Comparison of ENCODE assay signal across 8 cellular contexts in the genomic region with DNA sequence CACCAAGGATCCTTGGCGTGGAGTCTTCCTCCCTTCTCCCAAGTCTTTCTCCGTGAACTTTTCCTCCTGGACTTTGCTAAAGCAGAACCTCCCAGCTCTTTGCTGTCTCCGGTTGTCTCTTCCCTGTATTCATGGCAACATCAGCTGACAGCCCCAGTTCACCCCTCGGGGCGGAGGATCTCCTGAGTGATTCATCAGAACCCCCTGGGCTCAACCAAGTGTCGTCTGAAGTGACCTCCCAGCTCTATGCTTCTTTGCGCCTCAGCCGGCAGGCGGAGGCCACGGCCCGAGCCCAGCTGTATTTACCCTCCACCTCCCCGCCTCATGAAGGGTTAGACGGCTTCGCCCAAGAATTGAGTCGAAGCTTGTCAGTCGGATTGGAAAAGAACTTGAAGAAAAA. TPM values are rescaled to one million over a fixed set of nuclear protein-coding genes. Genes with fewer than 3 reads are reported as not detected.
DNase-seq lines count a peak whose midpoint lies in the region; ATAC-seq, FAIRE-seq and TF ChIP-seq lines count a peak whose summit lies in the region.

No MANE protein-coding gene starts in this region.

- peak overlapping the region; percentile 95 for H3K4me3 Mint-ChIP-seq in HFFc6

- FAIRE-seq in urothelium cell line (lab: Jason Lieb, UNC) = no peak

- peak; percentile 30 for ATAC-seq in SK-N-SH treated with all-trans-retinoic acid at 6 μM for 48 hours

- peaks cover 57% of the 10 kb centered on the region for H3K4me1 Mint-ChIP-seq in HFFc6 (ENCODE audit: low read depth)

- H3K9me3 Mint-ChIP-seq in HFFc6 = no peaks in the 10 kb centered on the region

- H3K4me1 ChIP-seq in mononuclear cell (ENCODE audit: insufficient read depth, low read length) = peaks cover 29% of the 10 kb centered on the region

- H3K27ac Mint-ChIP-seq in HFFc6 = peak overlapping the region; percentile 94

- peak overlapping the region; percentile 67 for H3K4me3 ChIP-seq in mononuclear cell (ENCODE audit: low read length)

- H3K9me3 ChIP-seq in mononuclear cell (ENCODE audit: low read depth, low read length) = no peaks in the 10 kb centered on the region

- TF ChIP-seq CTCF in HFFc6 (IDR thresholded peaks at IDR 0.05) = peak; percentile 56

- DNase-seq in COLO668 (lab: John Stamatoyannopoulos, UW; ENCODE audit: unreplicated experiment) (peak; percentile 35), HFFc6 (peak; percentile 80), ecto neural progenitor cell (ENCODE audit: low spot score) (peak; percentile 77), urothelium cell line (ENCODE audit: low spot score) (peak; percentile 49), hippocampal formation (lab: John Stamatoyannopoulos, UW) (no peak), cerebellar nuclear complex (lab: John Stamatoyannopoulos, UW) (no peak)

- H3K27me3 ChIP-seq in mononuclear cell (ENCODE audit: insufficient read depth, low read length) = no peaks in the 10 kb centered on the region

- H3K27me3 Mint-ChIP-seq in HFFc6 (ENCODE audit: insufficient read depth) = no peaks in the 10 kb centered on the region; the same call in 1 of the 2 replicates

- H3K36me3 Mint-ChIP-seq in HFFc6 (ENCODE audit: low read depth) = peaks cover 33% of the 10 kb centered on the region

TF ChIP-seq in SK-N-SH treated with all-trans-retinoic acid at 6 μM for 48 hours, 23 proteins besides CTCF, POLR2A, EP300 and RAD21:
- TF ChIP-seq BACH2 (CRISPR knock-in tag; IDR thresholded peaks at IDR 0.05; ENCODE audit: borderline replicate concordance) (no peak), ZNF70 (CRISPR knock-in tag; IDR thresholded peaks at IDR 0.05) (no peak), ZFP3 (CRISPR knock-in tag; IDR thresholded peaks at IDR 0.05) (no peak), GLIS3 (CRISPR knock-in tag; IDR thresholded peaks at IDR 0.05) (no peak), TCF4 (CRISPR knock-in tag; IDR thresholded peaks at IDR 0.05; ENCODE audit: borderline replicate concordance) (no peak), ISL1 (CRISPR knock-in tag; IDR thresholded peaks at IDR 0.05) (no peak), ZNF565 (CRISPR knock-in tag; conservative IDR thresholded peaks at IDR 0.05; ENCODE audit: low read depth) (no peak), TOX (CRISPR knock-in tag; IDR thresholded peaks at IDR 0.05; ENCODE audit: borderline replicate concordance) (no peak), RARB (CRISPR knock-in tag; IDR thresholded peaks at IDR 0.05) (no peak), ARNTL (CRISPR knock-in tag; IDR thresholded peaks at IDR 0.05; ENCODE audit: borderline replicate concordance, low read depth) (no peak), PPARA (CRISPR knock-in tag; IDR thresholded peaks at IDR 0.05; ENCODE audit: borderline replicate concordance) (no peak), ZNF8 (CRISPR knock-in tag; IDR thresholded peaks at IDR 0.05) (no peak), ZFP30 (CRISPR knock-in tag; IDR thresholded peaks at IDR 0.05) (no peak), CSDC2 (CRISPR knock-in tag; IDR thresholded peaks at IDR 0.05) (no peak), ZC3H10 (CRISPR knock-in tag; IDR thresholded peaks at IDR 0.05) (no peak)
- TF ChIP-seq, protein P1, sequence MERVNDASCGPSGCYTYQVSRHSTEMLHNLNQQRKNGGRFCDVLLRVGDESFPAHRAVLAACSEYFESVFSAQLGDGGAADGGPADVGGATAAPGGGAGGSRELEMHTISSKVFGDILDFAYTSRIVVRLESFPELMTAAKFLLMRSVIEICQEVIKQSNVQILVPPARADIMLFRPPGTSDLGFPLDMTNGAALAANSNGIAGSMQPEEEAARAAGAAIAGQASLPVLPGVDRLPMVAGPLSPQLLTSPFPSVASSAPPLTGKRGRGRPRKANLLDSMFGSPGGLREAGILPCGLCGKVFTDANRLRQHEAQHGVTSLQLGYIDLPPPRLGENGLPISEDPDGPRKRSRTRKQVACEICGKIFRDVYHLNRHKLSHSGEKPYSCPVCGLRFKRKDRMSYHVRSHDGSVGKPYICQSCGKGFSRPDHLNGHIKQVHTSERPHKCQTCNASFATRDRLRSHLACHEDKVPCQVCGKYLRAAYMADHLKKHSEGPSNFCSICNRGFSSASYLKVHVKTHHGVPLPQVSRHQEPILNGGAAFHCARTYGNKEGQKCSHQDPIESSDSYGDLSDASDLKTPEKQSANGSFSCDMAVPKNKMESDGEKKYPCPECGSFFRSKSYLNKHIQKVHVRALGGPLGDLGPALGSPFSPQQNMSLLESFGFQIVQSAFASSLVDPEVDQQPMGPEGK (CRISPR knock-in tag; IDR thresholded peaks at IDR 0.05; ENCODE audit: borderline replicate concordance) = no peak
- TF ChIP-seq, protein P2, sequence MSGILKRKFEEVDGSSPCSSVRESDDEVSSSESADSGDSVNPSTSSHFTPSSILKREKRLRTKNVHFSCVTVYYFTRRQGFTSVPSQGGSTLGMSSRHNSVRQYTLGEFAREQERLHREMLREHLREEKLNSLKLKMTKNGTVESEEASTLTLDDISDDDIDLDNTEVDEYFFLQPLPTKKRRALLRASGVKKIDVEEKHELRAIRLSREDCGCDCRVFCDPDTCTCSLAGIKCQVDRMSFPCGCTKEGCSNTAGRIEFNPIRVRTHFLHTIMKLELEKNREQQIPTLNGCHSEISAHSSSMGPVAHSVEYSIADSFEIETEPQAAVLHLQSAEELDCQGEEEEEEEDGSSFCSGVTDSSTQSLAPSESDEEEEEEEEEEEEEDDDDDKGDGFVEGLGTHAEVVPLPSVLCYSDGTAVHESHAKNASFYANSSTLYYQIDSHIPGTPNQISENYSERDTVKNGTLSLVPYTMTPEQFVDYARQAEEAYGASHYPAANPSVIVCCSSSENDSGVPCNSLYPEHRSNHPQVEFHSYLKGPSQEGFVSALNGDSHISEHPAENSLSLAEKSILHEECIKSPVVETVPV (CRISPR knock-in tag; IDR thresholded peaks at IDR 0.05) = no peak
- TF ChIP-seq, protein P3, sequence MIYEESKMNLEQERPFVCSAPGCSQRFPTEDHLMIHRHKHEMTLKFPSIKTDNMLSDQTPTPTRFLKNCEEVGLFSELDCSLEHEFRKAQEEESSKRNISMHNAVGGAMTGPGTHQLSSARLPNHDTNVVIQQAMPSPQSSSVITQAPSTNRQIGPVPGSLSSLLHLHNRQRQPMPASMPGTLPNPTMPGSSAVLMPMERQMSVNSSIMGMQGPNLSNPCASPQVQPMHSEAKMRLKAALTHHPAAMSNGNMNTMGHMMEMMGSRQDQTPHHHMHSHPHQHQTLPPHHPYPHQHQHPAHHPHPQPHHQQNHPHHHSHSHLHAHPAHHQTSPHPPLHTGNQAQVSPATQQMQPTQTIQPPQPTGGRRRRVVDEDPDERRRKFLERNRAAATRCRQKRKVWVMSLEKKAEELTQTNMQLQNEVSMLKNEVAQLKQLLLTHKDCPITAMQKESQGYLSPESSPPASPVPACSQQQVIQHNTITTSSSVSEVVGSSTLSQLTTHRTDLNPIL (CRISPR knock-in tag; IDR thresholded peaks at IDR 0.05; ENCODE audit: low read depth) = no peak
- TF ChIP-seq, protein P4, sequence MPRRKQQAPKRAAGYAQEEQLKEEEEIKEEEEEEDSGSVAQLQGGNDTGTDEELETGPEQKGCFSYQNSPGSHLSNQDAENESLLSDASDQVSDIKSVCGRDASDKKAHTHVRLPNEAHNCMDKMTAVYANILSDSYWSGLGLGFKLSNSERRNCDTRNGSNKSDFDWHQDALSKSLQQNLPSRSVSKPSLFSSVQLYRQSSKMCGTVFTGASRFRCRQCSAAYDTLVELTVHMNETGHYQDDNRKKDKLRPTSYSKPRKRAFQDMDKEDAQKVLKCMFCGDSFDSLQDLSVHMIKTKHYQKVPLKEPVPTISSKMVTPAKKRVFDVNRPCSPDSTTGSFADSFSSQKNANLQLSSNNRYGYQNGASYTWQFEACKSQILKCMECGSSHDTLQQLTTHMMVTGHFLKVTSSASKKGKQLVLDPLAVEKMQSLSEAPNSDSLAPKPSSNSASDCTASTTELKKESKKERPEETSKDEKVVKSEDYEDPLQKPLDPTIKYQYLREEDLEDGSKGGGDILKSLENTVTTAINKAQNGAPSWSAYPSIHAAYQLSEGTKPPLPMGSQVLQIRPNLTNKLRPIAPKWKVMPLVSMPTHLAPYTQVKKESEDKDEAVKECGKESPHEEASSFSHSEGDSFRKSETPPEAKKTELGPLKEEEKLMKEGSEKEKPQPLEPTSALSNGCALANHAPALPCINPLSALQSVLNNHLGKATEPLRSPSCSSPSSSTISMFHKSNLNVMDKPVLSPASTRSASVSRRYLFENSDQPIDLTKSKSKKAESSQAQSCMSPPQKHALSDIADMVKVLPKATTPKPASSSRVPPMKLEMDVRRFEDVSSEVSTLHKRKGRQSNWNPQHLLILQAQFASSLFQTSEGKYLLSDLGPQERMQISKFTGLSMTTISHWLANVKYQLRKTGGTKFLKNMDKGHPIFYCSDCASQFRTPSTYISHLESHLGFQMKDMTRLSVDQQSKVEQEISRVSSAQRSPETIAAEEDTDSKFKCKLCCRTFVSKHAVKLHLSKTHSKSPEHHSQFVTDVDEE (CRISPR knock-in tag; IDR thresholded peaks at IDR 0.05) = no peak
TF ChIP-seq in SK-N-SH treated with all-trans-retinoic acid at 6 μM for 48 hours: peak in this region for 0.

RNA-seq across cellular contexts. Expression of a gene that starts 0.9 kb away (rescaled TPM):
- total RNA-seq in HFFc6 (2021; fragmentation: NEBNext Ultra II Directional; extraction: Animal tissue kit (Norgen Biotek cat#: 25700)) = 10 to 100 TPM; 20.8 to 32.2 (median 28.5) TPM
- 9.2 TPM for total RNA-seq in mononuclear cell

RNA-seq across cellular contexts. Expression of a gene that starts 1.2 kb away (rescaled TPM):
- 100 to 1,000 TPM; 244 to 309 (median 288) TPM for total RNA-seq in HFFc6 (2021; fragmentation: NEBNext Ultra II Directional; extraction: Animal tissue kit (Norgen Biotek cat#: 25700))
- total RNA-seq in mononuclear cell = 21.4 TPM

RNA-seq across cellular contexts. Expression of a gene that starts 3.3 kb away (rescaled TPM):
- 1 to 10 TPM; 1.5 to 3.0 (median 2.3) TPM for total RNA-seq in HFFc6 (2021; fragmentation: NEBNext Ultra II Directional; extraction: Animal tissue kit (Norgen Biotek cat#: 25700))
- total RNA-seq in mononuclear cell = 1.2 TPM

RNA-seq across cellular contexts. Expression of a gene that starts 16.9 kb away (rescaled TPM):
- 1 to 10 TPM; 2.2 to 3.6 (median 3.1) TPM for total RNA-seq in HFFc6 (2021; fragmentation: NEBNext Ultra II Directional; extraction: Animal tissue kit (Norgen Biotek cat#: 25700))
- 2.4 TPM for total RNA-seq in mononuclear cell

RNA-seq across cellular contexts. Expression of a gene that starts 44.4 kb away (rescaled TPM):
- total RNA-seq in HFFc6 (2021; fragmentation: NEBNext Ultra II Directional; extraction: Animal tissue kit (Norgen Biotek cat#: 25700)) = 100 to 1,000 TPM in 4 of 6 experiments, 10 to 100 TPM in 2; 83.3 to 112 (median 110) TPM
- 96.4 TPM for total RNA-seq in mononuclear cell

Comparison
In these comparisons a context has a peak if more than half of its experiments do, and no peak if none do; other contexts are left out.
1. DNase-seq: peak in COLO668 (single experiment), HFFc6 (single experiment), ecto neural progenitor cell (single experiment) and urothelium cell line (single experiment); none in hippocampal formation (0 of 2) and cerebellar nuclear complex (0 of 2).
2. RNA of a gene that starts 1.2 kb away (total RNA-seq): 244 to 309 TPM in HFFc6; 21.4 TPM in mononuclear cell (single experiment); every median in the first group is over 10 times any median in the second.